19 cellular contexts compared by ENCODE assay signal in genomic region chr14:42378880-42379279, GRCh38.
"Had no signal": no experiment of that assay in that cellular context is flagged by ENCODE, and none has a peak within 500 bp of the region (broad histone marks: within the 10 kb centered on the region; RNA-seq: fewer than 3 reads in every experiment).

No MANE protein-coding gene starts in this region.

- ATAC-seq: left colon; left ventricle myocardium superior; naive thymus-derived CD4-positive, alpha-beta T cell; psoas muscle; stimulated activated memory B cell treated with anti-CD40 and anti-IgM and Interleukin-4, amounts not matched to agents 10 μg/mL and 1 μg/mL and 100 μg/mL, for 72 hours had no signal

- FAIRE-seq: colon, kidney had no signal

- H3K4me3 ChIP-seq: esophagus squamous epithelium, hepatocyte, lung, psoas muscle, right lobe of liver, tibial artery had no signal

- H3K27ac ChIP-seq: esophagus squamous epithelium, hepatocyte, neutrophil, psoas muscle, right lobe of liver, tibial artery had no signal

- H2AFZ ChIP-seq: hepatocyte had no signal

- H3K27me3 ChIP-seq: esophagus squamous epithelium, hepatocyte, neutrophil, right lobe of liver, tibial artery had no signal

- H3K4me1 ChIP-seq: esophagus squamous epithelium, psoas muscle, right lobe of liver, tibial artery had no signal

- H3K4me2 ChIP-seq: hepatocyte had no signal

- DNase-seq: esophagus squamous epithelium; foreskin fibroblast; kidney; left colon; left ventricle myocardium superior; naive thymus-derived CD4-positive, alpha-beta T cell; nephron progenitor cell; psoas muscle; retina; right lobe of liver; stimulated activated CD4-positive, alpha-beta T cell treated with anti-CD3 and anti-CD28 coated beads, Interleukin-15, amount 100 ng/mL, for 24 hours; stimulated activated CD4-positive, alpha-beta T cell treated with anti-CD3 and anti-CD28 coated beads, Interleukin-1b, Interleukin-23, amount 100 ng/mL, for 48 hours; stimulated activated CD4-positive, alpha-beta T cell treated with anti-CD3 and anti-CD28 coated beads, Interleukin-4, amount 100 ng/mL, for 24 hours; tibial artery had no signal

- H3K9me3 ChIP-seq: esophagus squamous epithelium, neutrophil, psoas muscle, right lobe of liver, tibial artery had no signal

- H3K36me3 ChIP-seq: esophagus squamous epithelium, neutrophil, right lobe of liver, tibial artery had no signal
